In genomic region chr7:44384586-44385383, GRCh38 we compare ENCODE assay signal across 1 cellular context.
TF ChIP-seq lines count a peak whose summit lies in the region.

No MANE protein-coding gene starts in this region.

TF ChIP-seq in IMR-90, 13 proteins besides CTCF, POLR2A, EP300 and RAD21 (continued from another document):
- TF ChIP-seq, protein P1, sequence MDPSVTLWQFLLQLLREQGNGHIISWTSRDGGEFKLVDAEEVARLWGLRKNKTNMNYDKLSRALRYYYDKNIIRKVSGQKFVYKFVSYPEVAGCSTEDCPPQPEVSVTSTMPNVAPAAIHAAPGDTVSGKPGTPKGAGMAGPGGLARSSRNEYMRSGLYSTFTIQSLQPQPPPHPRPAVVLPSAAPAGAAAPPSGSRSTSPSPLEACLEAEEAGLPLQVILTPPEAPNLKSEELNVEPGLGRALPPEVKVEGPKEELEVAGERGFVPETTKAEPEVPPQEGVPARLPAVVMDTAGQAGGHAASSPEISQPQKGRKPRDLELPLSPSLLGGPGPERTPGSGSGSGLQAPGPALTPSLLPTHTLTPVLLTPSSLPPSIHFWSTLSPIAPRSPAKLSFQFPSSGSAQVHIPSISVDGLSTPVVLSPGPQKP (IDR thresholded peaks at IDR 0.05; ENCODE audit: borderline replicate concordance, low read depth, low read length), result no peak
- TF ChIP-seq CEBPB (IDR thresholded peaks at IDR 0.05; ENCODE audit: low read depth, low read length) (no peak), RCOR1 (IDR thresholded peaks at IDR 0.05; ENCODE audit: insufficient replicate concordance, low read length) (no peak), CHD1 (IDR thresholded peaks at IDR 0.05; ENCODE audit: low read depth, low read length) (no peak), BHLHE40 (IDR thresholded peaks at IDR 0.05; ENCODE audit: low read depth, low read length) (no peak), MAZ (IDR thresholded peaks at IDR 0.05; ENCODE audit: borderline replicate concordance, low read depth, low read length) (no peak), MXI1 (IDR thresholded peaks at IDR 0.05; ENCODE audit: borderline replicate concordance, low read depth, low read length) (no peak), SMC3 (IDR thresholded peaks at IDR 0.05; ENCODE audit: low read depth, low read length) (no peak)
